Comparison of ENCODE assay signal across 4 cellular contexts in the genomic region with DNA sequence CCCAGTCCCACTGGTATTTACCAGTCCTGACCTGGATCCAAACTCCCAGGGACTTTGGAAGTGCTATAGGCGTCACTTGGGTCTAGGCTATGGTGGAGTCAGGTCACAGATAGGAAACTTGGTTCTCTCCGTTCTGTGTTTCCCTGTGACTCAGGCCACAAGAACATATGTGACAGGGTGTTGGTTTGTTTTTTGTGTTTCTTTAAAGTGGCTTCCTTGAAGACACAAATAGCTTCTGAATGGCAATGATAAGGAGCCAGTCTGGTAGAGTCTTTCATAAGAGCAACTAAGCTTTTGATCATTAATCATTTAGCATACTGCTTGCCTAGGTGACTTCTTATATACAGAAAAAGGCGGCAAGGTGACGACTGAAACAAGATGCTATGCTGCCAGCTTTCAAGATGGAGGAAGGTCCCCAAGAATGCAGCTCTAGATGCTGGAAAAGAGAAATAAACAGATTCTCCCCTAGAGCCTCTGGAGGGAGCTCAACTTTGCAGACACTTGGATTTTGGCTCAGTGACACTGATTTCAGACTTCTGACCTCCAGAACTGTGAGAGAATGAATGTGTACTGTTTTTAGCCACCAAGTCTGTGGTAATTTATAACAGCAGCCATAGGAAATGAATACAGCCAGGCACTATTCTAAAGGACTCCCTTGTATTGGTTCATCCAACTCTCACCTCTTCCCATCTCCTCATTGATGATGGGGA. TPM values are rescaled to one million over a fixed set of nuclear protein-coding genes. Genes with fewer than 3 reads are reported as not detected.
"Had no signal": no experiment of that assay in that cellular context is flagged by ENCODE, and none has a peak within 500 bp of the region (broad histone marks: within the 10 kb centered on the region; RNA-seq: fewer than 3 reads in every experiment).

No MANE protein-coding gene starts in this region.

RNA-seq across cellular contexts. Expression of a gene that starts 30.0 kb away (rescaled TPM):
- total RNA-seq: HT-29, M059J, Right ventricle myocardium superior, SJSA1 had no signal
